1 cellular context compared by ENCODE assay signal in genomic region chr9:114341152-114341830, GRCh38.
A peak's percentile ranks its signal among the peaks of the same experiment; 100 is the strongest.
TF ChIP-seq lines count a peak whose summit lies in the region.

No MANE protein-coding gene starts in this region.

TF ChIP-seq in HepG2, 621 proteins besides CTCF, POLR2A, EP300 and RAD21:
- no peak for TF ChIP-seq STAT5B (CRISPR knock-in tag; IDR thresholded peaks at IDR 0.05)
- TF ChIP-seq THRA (CRISPR knock-in tag; IDR thresholded peaks at IDR 0.05; ENCODE audit: borderline replicate concordance), result no peak
- peak; percentile 93 for TF ChIP-seq ZNF3 (CRISPR knock-in tag; IDR thresholded peaks at IDR 0.05)
TF ChIP-seq in HepG2: peak in this region for 1.
